Comparison of ENCODE assay signal across 24 cellular contexts in the genomic region with DNA sequence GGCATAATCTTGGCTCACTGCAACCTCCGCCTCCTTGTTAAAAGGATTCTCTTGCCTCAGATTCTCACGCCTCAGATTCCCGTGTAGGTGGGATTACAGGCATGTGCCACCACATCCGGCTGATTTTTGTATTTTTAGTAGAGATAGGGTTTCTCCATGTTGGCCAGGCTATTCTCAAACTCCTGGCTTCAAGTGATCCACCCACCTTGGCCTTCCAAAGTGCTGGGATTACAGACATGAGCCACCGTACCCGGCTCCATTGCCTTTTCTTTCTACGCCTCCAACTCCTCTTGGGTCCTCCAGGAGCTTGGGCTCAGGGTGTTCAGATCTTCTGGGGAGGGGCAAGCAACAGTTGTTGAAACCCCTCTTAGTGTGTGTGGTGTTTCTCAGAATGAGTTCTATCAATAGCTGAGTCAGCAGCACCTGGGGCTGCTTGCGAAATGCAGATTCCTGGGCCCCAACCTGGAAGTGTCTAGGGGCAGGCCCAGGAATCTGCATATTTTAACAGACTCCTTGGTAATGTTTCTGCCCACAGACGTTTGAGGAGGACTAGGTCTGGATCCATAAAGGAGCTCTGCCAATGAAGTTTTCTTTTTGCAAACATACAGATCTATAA. TPM values are rescaled to one million over a fixed set of nuclear protein-coding genes. Genes with fewer than 3 reads are reported as not detected.
A peak's percentile ranks its signal among the peaks of the same experiment; 100 is the strongest.
DNase-seq lines count a peak whose midpoint lies in the region; ATAC-seq, FAIRE-seq and TF ChIP-seq lines count a peak whose summit lies in the region.
"Had no signal": no experiment of that assay in that cellular context is flagged by ENCODE, and none has a peak within 500 bp of the region (broad histone marks: within the 10 kb centered on the region; RNA-seq: fewer than 3 reads in every experiment).

No MANE protein-coding gene starts in this region.

- no peak overlapping the region for H3K4me2 ChIP-seq in A549

- no peaks in the 10 kb centered on the region for H3K36me3 ChIP-seq in lower lobe of right lung
- H3K36me3 ChIP-seq: MG63, SJCRH30 had no signal

- no peak for TF ChIP-seq POLR2A in A549 (IDR thresholded peaks at IDR 0.05; ENCODE audit: low read length)

- 66% methylated on average over 9 of the region's 9 CpGs for WGBS in A549 (ENCODE audit: missing lambda C conversion rate)

- TF ChIP-seq CTCF in A549 (IDR thresholded peaks at IDR 0.05) (no peak), lower lobe of right lung (IDR thresholded peaks at IDR 0.05) (no peak)

- DNase-seq in A549 (ENCODE audit: low read depth in 1 of 2, low spot score in 1 of 2) (no peak), lower lobe of right lung (peak; percentile 1), HPDE6-E6E7 (ENCODE audit: extremely low spot score) (no peak), middle frontal gyrus (ENCODE audit: extremely low spot score, low spot score) (no peak)
- DNase-seq: 8988T; AML-193; C1 segment of cervical spinal cord; CD8-positive, alpha-beta T cell; GM23248; HCEC 1CT; MG63; NCI-H1417; NCI-H1694 treated with DMSO at 0.1 percent for 48 hours; NCI-H2081 treated with DMSO at 0.1 percent for 48 hours; NCI-H2171 treated with DMSO at 0.1 percent for 48 hours; NCI-H524 treated with DMSO at 0.1 percent for 48 hours; SJCRH30 had no signal

- H3K4me3 ChIP-seq in A549 = no peak overlapping the region
- no peak overlapping the region for H3K4me3 ChIP-seq in lower lobe of right lung
- H3K4me3 ChIP-seq: GM23248, MG63, SJCRH30 had no signal

- no peak for TF ChIP-seq EP300 in A549 (IDR thresholded peaks at IDR 0.05)

- ATAC-seq in A549 (no peak), lower lobe of right lung (no peak), GM18868 (IDR thresholded peaks at IDR 0.05; ENCODE audit: unreplicated experiment) (no peak)
- ATAC-seq: CD8-positive, alpha-beta T cell had no signal

- no peak for TF ChIP-seq RAD21 in A549 (conservative IDR thresholded peaks at IDR 0.05 in 1 of 2, IDR thresholded peaks at IDR 0.05 in 1 of 2)

- H3K27ac ChIP-seq in A549 (no peak overlapping the region), angular gyrus (ENCODE audit: low read depth, low read length) (peak overlapping the region; percentile 62), lower lobe of right lung (no peak overlapping the region)
- H3K27ac ChIP-seq: GM23248, SJCRH30 had no signal

- H3K4me1 ChIP-seq in A549 (peaks cover 9% of the 10 kb centered on the region; the same call in 1 of the 3 replicates), lower lobe of right lung (no peaks in the 10 kb centered on the region)
- H3K4me1 ChIP-seq: SJCRH30 had no signal

- intact Hi-C loops in lower lobe of right lung (cut with DNase I) = no loop called here

- H3K27me3 ChIP-seq in lower lobe of right lung (ENCODE audit: low read depth) = peaks cover 58% of the 10 kb centered on the region
- H3K27me3 ChIP-seq: SJCRH30 had no signal

- CTCF ChIA-PET in A549 (lab: Yijun Ruan, JAX) = interaction anchor here (1.2 kb wide), 1 partner anchor 8 kb away, joined by 3 read pairs; no protein-coding TSS in a partner anchor

- POLR2A ChIA-PET in A549 (lab: Yijun Ruan, JAX) = no interaction called here

- H3K9me3 ChIP-seq in A549 (peaks cover 7% of the 10 kb centered on the region; the same call in 1 of the 3 replicates), lower lobe of right lung (no peaks in the 10 kb centered on the region)
- H3K9me3 ChIP-seq: SJCRH30 had no signal

- no peak for FAIRE-seq in A549 (lab: Jason Lieb, UNC)
- FAIRE-seq: GM12892, HTR-8/SVneo, RCC 7860 had no signal

TF ChIP-seq in A549, 52 proteins besides CTCF, POLR2A, EP300 and RAD21:
- TF ChIP-seq PHF8 (IDR thresholded peaks at IDR 0.05; ENCODE audit: borderline replicate concordance, low read depth) (no peak), MAFK (IDR thresholded peaks at IDR 0.05; ENCODE audit: partially characterized antibody) (peak; percentile 46)

RNA-seq across cellular contexts. Expression of gene SEC14L5, which starts 31.4 kb away (rescaled TPM):
- 0.05 and 0.07 TPM in 2 replicates for polyA plus RNA-seq in A549 (2011; rRNA removed)
- polyA plus RNA-seq in A549 (2012; cell fraction: cytosol; rRNA removed) = 0.01 TPM in 2 replicates
- 0.01 TPM in 2 replicates for polyA plus RNA-seq in A549 (2012; cell fraction: nucleus; rRNA removed)
- 0.03 TPM in 3 replicates for polyA plus RNA-seq in A549 (2017; fragmentation: RNase III; extraction: RNeasy Plus Mini Kit Qiagen cat#74134 plus additional on column Dnase treatment)
- 0.49 TPM in 1 of 2 replicates, not detected in the other for polyA minus RNA-seq in A549 (2011; rRNA and poly(A)+ RNA removed)
- total RNA-seq in lower lobe of right lung = 0.41 TPM
- total RNA-seq: CD8-positive, alpha-beta T cell; GM23248; LHCN-M2; OCI-LY7; SJCRH30 had no signal
- polyA plus RNA-seq: GM23248 had no signal

RNA-seq across cellular contexts. Expression of gene NAGPA, which starts 44.2 kb away (rescaled TPM):
- 6.5 and 6.7 TPM in 2 replicates for polyA plus RNA-seq in A549 (2011; rRNA removed)
- 14.6 and 17.8 TPM in 2 replicates for polyA plus RNA-seq in A549 (2012; cell fraction: cytosol; rRNA removed)
- polyA plus RNA-seq in A549 (2012; cell fraction: nucleus; rRNA removed) = 44.4 and 60.0 TPM in 2 replicates
- polyA plus RNA-seq in A549 (2017; fragmentation: RNase III; extraction: RNeasy Plus Mini Kit Qiagen cat#74134 plus additional on column Dnase treatment) = 12.6 to 17.3 TPM (median 16.5 TPM) in 3 replicates
- polyA minus RNA-seq in A549 (2011; rRNA and poly(A)+ RNA removed) = 6.8 and 8.2 TPM in 2 replicates
- total RNA-seq in lower lobe of right lung = 24.1 TPM

RNA-seq across cellular contexts. Expression of gene PPL, which starts 52.6 kb away (rescaled TPM):
- polyA plus RNA-seq in A549 (2011; rRNA removed) (2.6 and 2.7 TPM in 2 replicates), A549 (2017; fragmentation: RNase III; extraction: RNeasy Plus Mini Kit Qiagen cat#74134 plus additional on column Dnase treatment) (1.8 to 2.9 TPM (median 2.0 TPM) in 3 replicates)
- polyA plus RNA-seq in A549 (2012; cell fraction: cytosol; rRNA removed) = 1.2 and 1.5 TPM in 2 replicates
- polyA plus RNA-seq in A549 (2012; cell fraction: nucleus; rRNA removed) = 5.2 and 6.0 TPM in 2 replicates
- 3.4 and 4.0 TPM in 2 replicates for polyA minus RNA-seq in A549 (2011; rRNA and poly(A)+ RNA removed)
- 60.5 TPM for total RNA-seq in lower lobe of right lung
- total RNA-seq: CD8-positive, alpha-beta T cell; OCI-LY7 had no signal
